In genomic region chr1:85465099-85465790, GRCh38 we compare ENCODE assay signal across 7 cellular contexts. TPM values are rescaled to one million over a fixed set of nuclear protein-coding genes. Genes with fewer than 3 reads are reported as not detected.
DNase-seq lines count a peak whose midpoint lies in the region; ATAC-seq and TF ChIP-seq lines count a peak whose summit lies in the region.

Gene DDAH1, minus strand, starts transcription at chr1:85465159. Its CDS starts 114 bp downstream, at chr1:85465045.

- peak within 1 kb of the TSS; percentile 81 for H3K4me3 ChIP-seq in WI38 (ENCODE audit: low read depth, low read length)
- peak within 1 kb of the TSS; percentile 68 to 89 (median 73) for H3K4me3 ChIP-seq in esophagus squamous epithelium
- peak within 1 kb of the TSS; percentile 51 for H3K4me3 ChIP-seq in thymus (ENCODE audit: low read length)

- no peak for TF ChIP-seq CTCF in WI38 (IDR thresholded peaks at IDR 0.05; ENCODE audit: low read depth, low read length)
- TF ChIP-seq CTCF in esophagus squamous epithelium (IDR thresholded peaks at IDR 0.05) = no peak

- 6% methylated on average over 14 to 17 of the region's 56 CpGs for WGBS in esophagus squamous epithelium, 2 donors
- 6% methylated on average over 56 of the region's 56 CpGs for whole genome bisulfite sequencing in thymus

- peak in 1 of 4 donors; percentile 37 for TF ChIP-seq POLR2A in esophagus squamous epithelium (IDR thresholded peaks at IDR 0.05)

- DNase-seq in GM03348 (ENCODE audit: low spot score) (peak; percentile 86), M059J (ENCODE audit: low read depth) (peak; percentile 70), esophagus squamous epithelium (lab: John Stamatoyannopoulos, UW) (no peak), middle frontal gyrus (ENCODE audit: extremely low spot score, low spot score) (peak; percentile 39)

- intact Hi-C loops in esophagus squamous epithelium (cut with DNase I) = no loop called here

- peaks cover 0 to 14% (median 0%) of the 10 kb centered on the region in 4 donors for H3K27me3 ChIP-seq in esophagus squamous epithelium
- peaks cover 26% of the 10 kb centered on the region for H3K27me3 ChIP-seq in thymus (ENCODE audit: control insufficient read depth, insufficient read depth)

- ATAC-seq in GM21717 (IDR thresholded peaks at IDR 0.05; ENCODE audit: unreplicated experiment) = peak; percentile 33

- H3K9me3 ChIP-seq in esophagus squamous epithelium (no peaks in the 10 kb centered on the region), thymus (ENCODE audit: control insufficient read depth) (no peaks in the 10 kb centered on the region)

- H3K36me3 ChIP-seq in esophagus squamous epithelium (no peaks in the 10 kb centered on the region), thymus (ENCODE audit: control insufficient read depth, insufficient read depth) (no peaks in the 10 kb centered on the region)

- H3K27ac ChIP-seq in esophagus squamous epithelium (peak within 1 kb of the TSS; percentile 66 to 87 (median 76)), thymus (ENCODE audit: low read depth) (no peak within 1 kb of the TSS)

- H3K4me1 ChIP-seq in esophagus squamous epithelium (peaks cover 3 to 45% (median 15%) of the 10 kb centered on the region in 3 donors), thymus (ENCODE audit: control insufficient read depth, insufficient read depth, low read length) (peaks cover 5% of the 10 kb centered on the region)

RNA-seq across cellular contexts. Expression of gene DDAH1, which starts in this region (rescaled TPM):
- total RNA-seq in M059J (2014; rRNA removed; shearing (Covaris generic)) = 71.0 and 82.7 TPM in 2 replicates
- total RNA-seq in esophagus squamous epithelium = 10 to 100 TPM in 2 of 4 donors, 1 to 10 TPM in 2; 6.1 to 13.8 (median 11.5) TPM
- polyA plus RNA-seq in thymus = 2.4 TPM
